Comparison of ENCODE assay signal across 8 cellular contexts in the genomic region with DNA sequence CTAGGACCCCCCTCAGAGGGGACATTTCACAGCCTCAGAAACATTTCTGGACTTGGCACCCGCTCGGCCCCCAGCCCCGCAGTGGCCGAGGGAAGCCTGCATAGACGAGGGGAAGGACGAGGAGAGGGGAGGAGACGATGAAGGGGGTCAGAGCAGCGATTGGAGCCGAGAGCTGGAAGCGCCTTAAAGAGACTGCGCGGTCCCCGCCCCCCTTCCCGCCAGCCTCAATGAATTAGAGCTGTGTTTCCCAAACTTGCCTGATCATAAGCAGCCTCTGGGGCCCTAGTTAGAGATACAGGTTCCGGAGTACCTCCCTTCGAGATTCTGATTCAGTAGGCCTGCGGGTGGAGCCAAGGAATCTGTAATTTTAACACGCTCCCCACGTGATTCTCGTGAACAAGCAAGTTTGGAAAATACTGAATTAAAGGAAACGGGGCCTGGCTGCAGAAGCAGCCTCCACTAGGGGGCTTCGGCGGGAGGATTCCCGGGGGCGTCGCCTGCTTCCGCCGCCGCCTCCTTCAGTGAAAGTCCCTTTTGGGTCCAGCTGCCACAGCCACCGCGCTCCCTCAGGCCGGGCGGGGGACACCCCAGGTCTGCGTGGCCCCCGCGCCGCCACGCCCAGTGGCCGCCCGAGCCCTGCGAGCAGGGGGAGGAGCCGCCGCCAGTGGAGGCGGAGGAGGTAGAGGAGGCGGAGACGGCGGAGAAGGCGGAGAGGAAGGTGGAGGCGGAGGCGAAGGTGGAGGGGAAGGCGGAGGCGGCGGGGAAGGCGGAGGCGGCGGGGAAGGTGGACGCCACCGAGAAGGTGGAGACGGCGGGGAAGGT. TPM values are rescaled to one million over a fixed set of nuclear protein-coding genes. Genes with fewer than 3 reads are reported as not detected.
DNase-seq lines count a peak whose midpoint lies in the region; ATAC-seq, FAIRE-seq and TF ChIP-seq lines count a peak whose summit lies in the region.

A gene (plus strand): TSS at position 651 of the 822 bp plus-strand sequence. CDS start 824 bp downstream, outside the sequence.

- FAIRE-seq in RCC 7860 (lab: Jason Lieb, UNC), result no peak

- H3K9me3 ChIP-seq in DOHH2 (ENCODE audit: control insufficient read depth, insufficient read depth, low read length), result no peaks in the 10 kb centered on the region

- H3K27ac Mint-ChIP-seq in activated T-helper 2 cell treated with anti-CD3 and anti-CD28 coated beads, Interferon-gamma antibody, Interleukin-2, Interleukin-4, amounts not matched to agents 10 μg/mL and 5 μg/mL and 100 μg/mL, durations not matched to agents 14 hours and 24 hours and 36 hours, result peak within 1 kb of the TSS; percentile 62
- peak within 1 kb of the TSS; percentile 93 to 98 (median 95) for H3K27ac Mint-ChIP-seq in nephron

- no peaks in the 10 kb centered on the region for H3K27me3 ChIP-seq in DOHH2 (ENCODE audit: control insufficient read depth, low read length)
- H3K27me3 ChIP-seq in KMS-11 (ENCODE audit: insufficient read depth, low read depth), result no peaks in the 10 kb centered on the region

- H3K9me3 Mint-ChIP-seq in activated T-helper 2 cell treated with anti-CD3 and anti-CD28 coated beads, Interferon-gamma antibody, Interleukin-2, Interleukin-4, amounts not matched to agents 10 μg/mL and 5 μg/mL and 100 μg/mL, durations not matched to agents 14 hours and 24 hours and 36 hours, result no peaks in the 10 kb centered on the region
- H3K9me3 Mint-ChIP-seq in nephron, result peaks cover 6% of the 10 kb centered on the region

- H3K4me1 ChIP-seq in DOHH2 (ENCODE audit: control insufficient read depth, low read length), result peaks cover 5% of the 10 kb centered on the region
- H3K4me1 ChIP-seq in KMS-11 (ENCODE audit: low read depth, poor library complexity, severe bottlenecking), result peaks cover 10% of the 10 kb centered on the region

- H2AFZ ChIP-seq in KMS-11 (ENCODE audit: low read depth), result peak within 1 kb of the TSS; percentile 79

- peaks cover 12% of the 10 kb centered on the region for H3K4me1 Mint-ChIP-seq in activated T-helper 2 cell treated with anti-CD3 and anti-CD28 coated beads, Interferon-gamma antibody, Interleukin-2, Interleukin-4, amounts not matched to agents 10 μg/mL and 5 μg/mL and 100 μg/mL, durations not matched to agents 14 hours and 24 hours and 36 hours (ENCODE audit: low read depth)
- H3K4me1 Mint-ChIP-seq in nephron, result peaks cover 10% of the 10 kb centered on the region

- peak; percentile 64 for DNase-seq in RCC 7860 (ENCODE audit: low spot score)
- DNase-seq in activated T-helper 2 cell treated with anti-CD3 and anti-CD28 coated beads, Interferon-gamma antibody, Interleukin-2, Interleukin-4, amounts not matched to agents 10 μg/mL and 5 μg/mL and 100 μg/mL, durations not matched to agents 14 hours and 24 hours and 36 hours (ENCODE audit: low spot score), result peak; percentile 77
- peak; percentile 88 for DNase-seq in fibroblast of pulmonary artery (ENCODE audit: low read depth)
- peak; percentile 66 for DNase-seq in stimulated activated naive CD8-positive, alpha-beta T cell treated with anti-CD3 and anti-CD28 coated beads, Interleukin-15, Interleukin-2, amounts not matched to agents 100 U/mL and 50 U/mL, for 24 hours

- H3K36me3 ChIP-seq in DOHH2 (ENCODE audit: control insufficient read depth, low read length) (no peaks in the 10 kb centered on the region), KMS-11 (ENCODE audit: insufficient read depth) (no peaks in the 10 kb centered on the region)

- H4K20me1 ChIP-seq in DOHH2 (ENCODE audit: control insufficient read depth, insufficient read depth, low read depth, low read length), result no peaks in the 10 kb centered on the region
- no peaks in the 10 kb centered on the region for H4K20me1 ChIP-seq in KMS-11 (ENCODE audit: insufficient read depth)

- no peaks in the 10 kb centered on the region for H3K9me2 ChIP-seq in DOHH2 (replicated peaks; ENCODE audit: control insufficient read depth, low read length)

- ATAC-seq in GM21786 (IDR thresholded peaks at IDR 0.05; ENCODE audit: unreplicated experiment), result peak; percentile 87
- ATAC-seq in stimulated activated naive CD8-positive, alpha-beta T cell treated with anti-CD3 and anti-CD28 coated beads, Interleukin-15, Interleukin-2, amounts not matched to agents 100 U/mL and 50 U/mL, for 24 hours, result peak; percentile 87

- peak within 1 kb of the TSS; percentile 75 for H3K4me3 ChIP-seq in DOHH2 (ENCODE audit: low read length)
- no peak within 1 kb of the TSS for H3K4me3 ChIP-seq in KMS-11 (IDR thresholded peaks at IDR 0.05; ENCODE audit: insufficient read depth, low read depth, low read length)
- peak within 1 kb of the TSS; percentile 60 for H3K4me3 ChIP-seq in fibroblast of pulmonary artery (replicated peaks; ENCODE audit: low read depth, low read length)

- TF ChIP-seq CTCF in DOHH2 (IDR thresholded peaks at IDR 0.05; ENCODE audit: low read depth, low read length, poor library complexity, severe bottlenecking) (peak; percentile 71), KMS-11 (conservative IDR thresholded peaks at IDR 0.05; ENCODE audit: low read depth, low read length) (peak; percentile 58), fibroblast of pulmonary artery (IDR thresholded peaks at IDR 0.05; ENCODE audit: low read length, missing control alignments) (peak; percentile 47), nephron (IDR thresholded peaks at IDR 0.05; ENCODE audit: unreplicated experiment in 3 of 3) (peak; percentile 51 to 74 (median 61))

- H3K27me3 Mint-ChIP-seq in activated T-helper 2 cell treated with anti-CD3 and anti-CD28 coated beads, Interferon-gamma antibody, Interleukin-2, Interleukin-4, amounts not matched to agents 10 μg/mL and 5 μg/mL and 100 μg/mL, durations not matched to agents 14 hours and 24 hours and 36 hours (ENCODE audit: low read depth), result peaks cover 3% of the 10 kb centered on the region
- no peaks in the 10 kb centered on the region for H3K27me3 Mint-ChIP-seq in nephron (ENCODE audit: low read depth)

- peak within 1 kb of the TSS; percentile 27; the same call in 1 of the 2 replicates for H3K9ac ChIP-seq in KMS-11

- peak within 1 kb of the TSS; percentile 30 for H3K27ac ChIP-seq in DOHH2 (ENCODE audit: low read depth, low read length)
- H3K27ac ChIP-seq in KMS-11, result no peak within 1 kb of the TSS

- H3K79me2 ChIP-seq in DOHH2 (ENCODE audit: control insufficient read depth, low read length) (no peaks in the 10 kb centered on the region; the same call in 1 of the 2 replicates), KMS-11 (ENCODE audit: insufficient read depth, low read depth) (no peaks in the 10 kb centered on the region)

- peaks cover under 1% of the 10 kb centered on the region for H3K36me3 Mint-ChIP-seq in activated T-helper 2 cell treated with anti-CD3 and anti-CD28 coated beads, Interferon-gamma antibody, Interleukin-2, Interleukin-4, amounts not matched to agents 10 μg/mL and 5 μg/mL and 100 μg/mL, durations not matched to agents 14 hours and 24 hours and 36 hours (ENCODE audit: low read depth)
- peaks cover 29% of the 10 kb centered on the region for H3K36me3 Mint-ChIP-seq in nephron (ENCODE audit: low read depth)

- H3K4me3 Mint-ChIP-seq in activated T-helper 2 cell treated with anti-CD3 and anti-CD28 coated beads, Interferon-gamma antibody, Interleukin-2, Interleukin-4, amounts not matched to agents 10 μg/mL and 5 μg/mL and 100 μg/mL, durations not matched to agents 14 hours and 24 hours and 36 hours (ENCODE audit: low read depth), result peak within 1 kb of the TSS; percentile 76
- peak within 1 kb of the TSS; percentile 81 to 93 (median 90) for H3K4me3 Mint-ChIP-seq in nephron

- intact Hi-C loops in activated T-helper 2 cell treated with anti-CD3 and anti-CD28 coated beads, Interferon-gamma antibody, Interleukin-2, Interleukin-4, amounts not matched to agents 10 μg/mL and 5 μg/mL and 100 μg/mL, durations not matched to agents 14 hours and 24 hours and 36 hours (cut with micrococcal nuclease), result loop anchor here (1.0 kb wide), 2 partner anchors 43 to 325 kb away; a partner anchor contains a TSS

- no peaks in the 10 kb centered on the region for H3F3A ChIP-seq in DOHH2 (ENCODE audit: control insufficient read depth, insufficient read depth)

- H3K4me2 ChIP-seq in DOHH2 (ENCODE audit: low read length) (peak within 1 kb of the TSS; percentile 67), KMS-11 (peak within 1 kb of the TSS; percentile 64)

RNA-seq across cellular contexts. Expression of the gene that starts here (rescaled TPM):
- 1.7 TPM in 2 replicates for total RNA-seq in activated T-helper 2 cell treated with anti-CD3 and anti-CD28 coated beads, Interferon-gamma antibody, Interleukin-2, Interleukin-4, amounts not matched to agents 10 μg/mL and 5 μg/mL and 100 μg/mL, durations not matched to agents 14 hours and 24 hours and 36 hours
